In the genomic region with DNA sequence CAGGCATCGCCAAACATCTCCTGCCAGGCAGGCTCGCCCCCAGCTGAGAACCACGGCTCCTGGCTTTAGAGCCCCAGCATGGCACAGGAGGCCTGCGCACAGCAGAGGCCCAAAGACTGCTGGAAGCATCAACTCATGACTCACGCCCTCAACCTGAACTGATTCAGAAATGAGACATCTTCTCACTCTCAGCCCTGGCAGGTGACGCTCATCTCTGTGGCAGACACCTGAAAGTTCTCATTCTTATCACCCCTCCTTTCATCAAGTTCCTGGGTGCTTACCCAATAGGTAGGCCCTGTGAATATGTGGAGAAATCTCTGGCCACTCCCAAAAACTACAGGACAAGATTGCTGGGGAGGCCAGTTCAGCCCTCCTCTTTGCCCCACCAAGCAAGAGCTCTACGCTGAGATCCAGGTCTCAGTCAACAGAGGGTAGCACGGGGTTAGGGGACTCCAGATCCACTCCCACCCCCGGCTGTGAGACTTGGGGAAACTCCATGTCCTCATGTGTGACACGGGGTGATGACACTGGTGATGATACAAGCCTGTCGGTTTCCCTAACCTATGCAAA, we compare ENCODE assay signal across 9 cellular contexts. TPM values are rescaled to one million over a fixed set of nuclear protein-coding genes. Genes with fewer than 3 reads are reported as not detected.
A peak's percentile ranks its signal among the peaks of the same experiment; 100 is the strongest.
DNase-seq lines count a peak whose midpoint lies in the region; ATAC-seq and TF ChIP-seq lines count a peak whose summit lies in the region.
"Had no signal": no experiment of that assay in that cellular context is flagged by ENCODE, and none has a peak within 500 bp of the region (broad histone marks: within the 10 kb centered on the region; RNA-seq: fewer than 3 reads in every experiment).

No MANE protein-coding gene starts in this region.

- no peak for TF ChIP-seq POLR2A in tibial nerve (IDR thresholded peaks at IDR 0.05)
- TF ChIP-seq POLR2A in transverse colon (IDR thresholded peaks at IDR 0.05) = no peak

- no peak overlapping the region for H3K9ac ChIP-seq in colonic mucosa (ENCODE audit: low read depth in 2 of 2, low read length in 2 of 2)

- H3K4me3 ChIP-seq in OCI-LY7 (ENCODE audit: low read depth, low read length, poor library complexity, severe bottlenecking) (no peak overlapping the region), colonic mucosa (no peak overlapping the region), tibial nerve (no peak overlapping the region), transverse colon (no peak overlapping the region)
- H3K4me3 ChIP-seq: upper lobe of left lung had no signal

- WGBS in tibial nerve, 2 donors = 89 to 93% methylated on average over 9 to 11 of the region's 11 CpGs
- WGBS in transverse colon (ENCODE audit: low coverage in 1 of 2), 2 donors = 75 to 93% methylated on average over 3 to 11 of the region's 11 CpGs

- peaks cover 92% of the 10 kb centered on the region for H3K79me2 ChIP-seq in OCI-LY7 (ENCODE audit: insufficient read depth, low read depth, low read length)

- intact Hi-C loops in OCI-LY7 (cut with micrococcal nuclease; ENCODE audit: unreplicated experiment) = no loop called here
- intact Hi-C loops in colonic mucosa (cut with DNase I) = no loop called here
- intact Hi-C loops in transverse colon (cut with DNase I; ENCODE audit: low total_unique reads) = no loop called here

- TF ChIP-seq CTCF in OCI-LY7 (conservative IDR thresholded peaks at IDR 0.05; ENCODE audit: low read length) (no peak), colonic mucosa (IDR thresholded peaks at IDR 0.05) (no peak), tibial nerve (IDR thresholded peaks at IDR 0.05) (no peak), transverse colon (IDR thresholded peaks at IDR 0.05) (no peak)

- H3K27ac ChIP-seq in OCI-LY7 (ENCODE audit: low read depth, low read length, poor library complexity, severe bottlenecking) (peak overlapping the region; percentile 15), colonic mucosa (no peak overlapping the region), tibial nerve (peak overlapping the region in 1 of 4 donors; percentile 38), transverse colon (peak overlapping the region in 1 of 4 donors; percentile 11)
- H3K27ac ChIP-seq: upper lobe of left lung had no signal

- ATAC-seq in GM21723 (IDR thresholded peaks at IDR 0.05; ENCODE audit: unreplicated experiment) = peak; percentile 67

- TF ChIP-seq EP300 in tibial nerve (IDR thresholded peaks at IDR 0.05) (no peak), transverse colon (IDR thresholded peaks at IDR 0.05; ENCODE audit: low read depth) (no peak)

- H3K4me2 ChIP-seq in OCI-LY7 (ENCODE audit: low read length) = peak overlapping the region; percentile 2; the same call in 1 of the 2 replicates

- BruUV-seq in OCI-LY7 (replicated peaks; lab: Mats Ljungman, UMichigan) = no TSS peak

- no peaks in the 10 kb centered on the region for H3K9me2 ChIP-seq in OCI-LY7 (ENCODE audit: insufficient read depth, low read length)

- H2AFZ ChIP-seq in OCI-LY7 (ENCODE audit: low read length) = no peak overlapping the region

- H4K20me1 ChIP-seq in OCI-LY7 (ENCODE audit: insufficient read depth, low read length) = no peaks in the 10 kb centered on the region

- peak; percentile 50 for DNase-seq in EL
- no peak for DNase-seq in OCI-LY7 (ENCODE audit: low spot score)
- peak; percentile 85 for DNase-seq in activated naive CD4-positive, alpha-beta T cell treated with Interleukin-2 at 50 U/mL for 16 hours
- DNase-seq in stimulated activated CD4-positive, alpha-beta T cell treated with anti-CD3 and anti-CD28 coated beads, Interleukin-15, amount 100 ng/mL, for 24 hours = peak; percentile 88
- DNase-seq in colonic mucosa = no peak
- DNase-seq in tibial nerve (ENCODE audit: low spot score in 2 of 2) = no peak
- no peak for DNase-seq in transverse colon

- H3K9me3 ChIP-seq in OCI-LY7 (ENCODE audit: low read length) = no peaks in the 10 kb centered on the region
- H3K9me3 ChIP-seq in colonic mucosa = no peaks in the 10 kb centered on the region
- no peaks in the 10 kb centered on the region for H3K9me3 ChIP-seq in tibial nerve
- H3K9me3 ChIP-seq in transverse colon = no peaks in the 10 kb centered on the region
- H3K9me3 ChIP-seq: upper lobe of left lung had no signal

- peaks cover 89% of the 10 kb centered on the region for H3K4me1 ChIP-seq in OCI-LY7 (ENCODE audit: insufficient read depth, low read length, poor library complexity, severe bottlenecking)
- no peaks in the 10 kb centered on the region for H3K4me1 ChIP-seq in colonic mucosa
- peaks cover 0 to 54% (median 16%) of the 10 kb centered on the region in 4 donors for H3K4me1 ChIP-seq in tibial nerve
- peaks cover 0 to 19% (median 0%) of the 10 kb centered on the region in 4 donors for H3K4me1 ChIP-seq in transverse colon

- in situ Hi-C loops in transverse colon (cut with MboI; ENCODE audit: low pct_ligation_motif_present in 1 of 4, low pct_unique_long_range_greater_than_20kb in 1 of 4, low sequenced_read_pairs in 3 of 4) = no loop called here

- H3K36me3 ChIP-seq in OCI-LY7 (ENCODE audit: insufficient read depth, low read length) = peaks cover 20% of the 10 kb centered on the region; the same call in 1 of the 2 replicates
- no peaks in the 10 kb centered on the region for H3K36me3 ChIP-seq in colonic mucosa
- H3K36me3 ChIP-seq in tibial nerve = no peaks in the 10 kb centered on the region
- no peaks in the 10 kb centered on the region for H3K36me3 ChIP-seq in transverse colon
- H3K36me3 ChIP-seq: upper lobe of left lung had no signal

- H3K27me3 ChIP-seq in colonic mucosa = no peaks in the 10 kb centered on the region
- no peaks in the 10 kb centered on the region for H3K27me3 ChIP-seq in tibial nerve
- no peaks in the 10 kb centered on the region for H3K27me3 ChIP-seq in transverse colon
- H3K27me3 ChIP-seq: upper lobe of left lung had no signal

- CTCF ChIA-PET in OCI-LY7 (lab: Charles Lee; ENCODE audit: unreplicated experiment) = no interaction called here

- POLR2A ChIA-PET in OCI-LY7 (lab: Charles Lee) = interaction anchor here (0.6 kb wide), 1 partner anchor 33 kb away, joined by 3 read pairs; no protein-coding TSS in a partner anchor

RNA-seq across cellular contexts. Expression of a gene that starts 11.3 kb away (rescaled TPM):
- 12.5 TPM in 2 replicates for total RNA-seq in OCI-LY7 (2014; rRNA removed; shearing (Covaris generic))
- total RNA-seq in OCI-LY7 (2022) (43.7 and 43.8 TPM in 2 replicates), colonic mucosa (1 to 10 TPM; 5.8 to 7.3 TPM), tibial nerve (10 to 100 TPM in 1 of 4 donors, 1 to 10 TPM in 3; 6.0 to 11.5 (median 7.7) TPM), transverse colon (10 to 100 TPM in 3 of 4 donors, 1 to 10 TPM in 1; 5.3 to 22.5 (median 11.5) TPM)

Comparison
In these comparisons a context has a peak if more than half of its experiments do, and no peak if none do; other contexts are left out.
1. DNase-seq: peak in EL (single experiment), activated naive CD4-positive, alpha-beta T cell treated with Interleukin-2 at 50 U/mL for 16 hours (single experiment) and stimulated activated CD4-positive, alpha-beta T cell treated with anti-CD3 and anti-CD28 coated beads, Interleukin-15, amount 100 ng/mL, for 24 hours (single experiment); none in OCI-LY7 (single experiment), colonic mucosa (single experiment), tibial nerve (0 of 2) and transverse colon (single experiment).